ENCODE assay signal across 8 cellular contexts in genomic region chr12:101939856-101940265, GRCh38.
DNase-seq lines count a peak whose midpoint lies in the region; ATAC-seq and TF ChIP-seq lines count a peak whose summit lies in the region.

No MANE protein-coding gene starts in this region.

- H3K4me1 Mint-ChIP-seq in CD4-positive, alpha-beta T cell (ENCODE audit: low read depth) = no peaks in the 10 kb centered on the region

- H3K9me2 ChIP-seq in GM23248 (ENCODE audit: insufficient read depth) = no peaks in the 10 kb centered on the region

- CTCF ChIA-PET in CD4-positive, alpha-beta T cell (lab: Charles Lee) = interaction anchor here (1.3 to 1.6 kb wide), 3 partner anchors 26 to 1609 kb away, joined by 3 read pairs; no protein-coding TSS in a partner anchor

- H3K4me3 Mint-ChIP-seq in CD4-positive, alpha-beta T cell = no peak overlapping the region

- peak; percentile 20 to 44 (median 31) for DNase-seq in CD4-positive, alpha-beta T cell
- DNase-seq in GM23248 (peak; percentile 91), NCI-H2107 treated with DMSO at 0.1 percent for 48 hours (lab: John Stamatoyannopoulos, UW; ENCODE audit: unreplicated experiment) (peak; percentile 38), UCSD-AML1 (lab: John Stamatoyannopoulos, UW; ENCODE audit: unreplicated experiment) (peak; percentile 31), cerebellar cortex (ENCODE audit: low spot score) (peak; percentile 55), left lobe of liver (ENCODE audit: low spot score) (peak; percentile 51), GM19238 (ENCODE audit: insufficient read length, low spot score) (no peak)
- DNase-seq in stimulated activated CD4-positive, alpha-beta T cell treated with anti-CD3 and anti-CD28 coated beads, Interleukin-4, amount 100 ng/mL, for 4 hours = peak; percentile 23 to 24

- H3K4me2 ChIP-seq in GM23248 (ENCODE audit: unreplicated experiment) = no peak overlapping the region

- WGBS in GM23248 (ENCODE audit: low coverage in 1 of 2, low lambda C conversion rate in 2 of 2, missing lambda C conversion rate in 2 of 2), 2 experiments = 0 to 2% methylated on average over 3 of the region's 3 CpGs

- no peaks in the 10 kb centered on the region for H3K27me3 ChIP-seq in CD4-positive, alpha-beta T cell (ENCODE audit: control insufficient read depth, insufficient read depth, low read length)
- no peaks in the 10 kb centered on the region for H3K27me3 ChIP-seq in GM23248 (replicated peaks; ENCODE audit: insufficient read depth)

- H2AFZ ChIP-seq in GM23248 = peak overlapping the region; percentile 46

- peak; percentile 71 for ATAC-seq in CD4-positive, alpha-beta T cell (ENCODE audit: poor library complexity)
- peak; percentile 97 for ATAC-seq in left lobe of liver

- peaks cover 58% of the 10 kb centered on the region for H3K4me1 ChIP-seq in GM23248 (ENCODE audit: insufficient read depth)

- H3K27ac Mint-ChIP-seq in CD4-positive, alpha-beta T cell = no peak overlapping the region

- no peaks in the 10 kb centered on the region for H3K9me3 ChIP-seq in CD4-positive, alpha-beta T cell (ENCODE audit: control insufficient read depth, low read length)
- H3K9me3 ChIP-seq in GM23248 (ENCODE audit: low read depth) = no peaks in the 10 kb centered on the region

- POLR2A ChIA-PET in CD4-positive, alpha-beta T cell (lab: Charles Lee) = no interaction called here

- no peak overlapping the region for H3K27ac ChIP-seq in CD4-positive, alpha-beta T cell (ENCODE audit: low read depth, low read length)
- H3K27ac ChIP-seq in GM23248 = no peak overlapping the region; the same call in 1 of the 2 replicates

- in situ Hi-C loops in GM23248 (cut with MboI) = loop anchor here (25.0 kb wide), 3 partner anchors 547 to 1622 kb away; partner anchors contain the start of gene IGF1

- no peak overlapping the region for H3K4me3 ChIP-seq in GM23248

- H4K20me1 ChIP-seq in GM23248 (ENCODE audit: insufficient read depth) = no peaks in the 10 kb centered on the region

- peak; percentile 74 for TF ChIP-seq CTCF in CD4-positive, alpha-beta T cell (IDR thresholded peaks at IDR 0.05)

- H3F3A ChIP-seq in GM23248 (ENCODE audit: insufficient read depth) = peaks cover 42% of the 10 kb centered on the region

- H3K79me2 ChIP-seq in GM23248 (ENCODE audit: insufficient read depth) = no peaks in the 10 kb centered on the region

- intact Hi-C loops in CD4-positive, alpha-beta T cell (cut with DNase I, micrococcal nuclease) = loop anchor here (1.0 to 5.0 kb wide), 3 partner anchors 544 to 1609 kb away; no protein-coding TSS in a partner anchor

- H3K36me3 ChIP-seq in GM23248 (ENCODE audit: low read depth) = no peaks in the 10 kb centered on the region

- no peaks in the 10 kb centered on the region for H3K36me3 Mint-ChIP-seq in CD4-positive, alpha-beta T cell (ENCODE audit: low read depth)

- peaks cover 19% of the 10 kb centered on the region for H3K27me3 Mint-ChIP-seq in CD4-positive, alpha-beta T cell

- no peaks in the 10 kb centered on the region for H3K9me3 Mint-ChIP-seq in CD4-positive, alpha-beta T cell

- H3K9ac ChIP-seq in GM23248 = peak overlapping the region; percentile 18; the same call in 1 of the 2 replicates
